ENCODE assay signal across 20 cellular contexts in the genomic region with DNA sequence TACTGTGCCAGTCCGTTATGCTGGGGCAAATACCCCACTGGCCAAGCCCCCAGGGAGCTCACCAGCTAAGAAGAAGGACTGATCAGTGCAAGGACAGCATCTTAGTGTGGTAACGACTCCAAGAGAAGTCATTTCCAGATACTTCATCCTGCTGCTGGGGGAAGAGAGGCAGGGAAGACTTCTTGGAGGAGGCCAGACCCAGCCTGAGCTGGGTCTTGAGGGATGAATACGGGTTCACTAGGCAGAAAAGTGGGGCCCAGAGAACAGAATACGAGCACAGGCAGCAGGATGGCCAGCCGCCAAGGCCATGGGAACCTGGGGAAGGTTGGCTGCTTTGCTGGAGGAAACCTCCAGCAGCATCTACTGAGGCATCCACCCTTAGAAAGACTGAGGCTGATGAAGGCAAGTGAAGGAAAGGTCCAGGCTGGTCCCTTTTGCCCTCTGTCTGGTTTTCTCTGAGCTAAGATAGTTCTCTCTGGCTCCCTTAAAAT.
DNase-seq lines count a peak whose midpoint lies in the region; ATAC-seq and TF ChIP-seq lines count a peak whose summit lies in the region.
"Had no signal": no experiment of that assay in that cellular context is flagged by ENCODE, and none has a peak within 500 bp of the region (broad histone marks: within the 10 kb centered on the region; RNA-seq: fewer than 3 reads in every experiment).

No MANE protein-coding gene starts in this region.

- H3K4me3 Mint-ChIP-seq in brain (peak overlapping the region in 4 of 5 experiments; percentile 66 to 80 (median 76)), nephron (peak overlapping the region; percentile 44 to 69 (median 60))
- H3K4me3 Mint-ChIP-seq: activated CD8-positive, alpha-beta memory T cell treated with anti-CD3 and anti-CD28 coated beads, Interleukin-2, amount 10 ng/mL, durations not matched to agents 7 days and 5 days; activated naive CD8-positive, alpha-beta T cell treated with anti-CD3 and anti-CD28 coated beads for 36 hours; dendritic cell treated with granulocyte-macrophage colony-stimulating factor and Interleukin-4, amounts not matched to agents 40 ng/mL and 50 ng/mL, for 4 days had no signal

- intact Hi-C loops in tibial artery (cut with DNase I; ENCODE audit: low total_unique reads), result no loop called here

- H3K27me3 Mint-ChIP-seq in brain, result no peaks in the 10 kb centered on the region
- peaks cover 9% of the 10 kb centered on the region for H3K27me3 Mint-ChIP-seq in nephron (ENCODE audit: low read depth)
- H3K27me3 Mint-ChIP-seq: activated CD8-positive, alpha-beta memory T cell treated with anti-CD3 and anti-CD28 coated beads, Interleukin-2, amount 10 ng/mL, durations not matched to agents 7 days and 5 days; activated naive CD8-positive, alpha-beta T cell treated with anti-CD3 and anti-CD28 coated beads for 36 hours; dendritic cell treated with granulocyte-macrophage colony-stimulating factor and Interleukin-4, amounts not matched to agents 40 ng/mL and 50 ng/mL, for 4 days had no signal

- H3K9ac ChIP-seq in SK-N-SH, result no peak overlapping the region
- no peak overlapping the region for H3K9ac ChIP-seq in mesendoderm (ENCODE audit: low read length)

- CTCF ChIA-PET in SK-N-SH (lab: Yijun Ruan, JAX), result interaction anchor here (1.1 to 1.3 kb wide), 4 partner anchors 36 to 260 kb away, joined by 3 to 5 read pairs (median 4); no protein-coding TSS in a partner anchor

- TF ChIP-seq EP300 in SK-N-SH (IDR thresholded peaks at IDR 0.05; ENCODE audit: borderline replicate concordance in 1 of 2, low read depth in 1 of 2, low read length in 1 of 2), result no peak

- H3K23ac ChIP-seq in mesendoderm (ENCODE audit: low read length), result no peak overlapping the region

- H4K5ac ChIP-seq in mesendoderm (ENCODE audit: low read length), result no peak overlapping the region

- no peak for DNase-seq in SK-N-SH
- peak in 1 of 2 donors; percentile 51 for DNase-seq in tibial artery
- no peak for DNase-seq in mesendoderm
- DNase-seq in SIG-M5 treated with dmso at 0.1 percent for 504 hours (lab: John Stamatoyannopoulos, UW; ENCODE audit: unreplicated experiment), result no peak
- DNase-seq in GM20000 (ENCODE audit: low spot score), result no peak
- DNase-seq: activated CD4-positive, alpha-beta T cell treated with anti-CD3 and anti-CD28 coated beads for 4 hours; activated CD8-positive, alpha-beta memory T cell treated with anti-CD3 and anti-CD28 coated beads, Interleukin-2, amount 10 ng/mL, durations not matched to agents 7 days and 5 days; activated naive CD8-positive, alpha-beta T cell treated with anti-CD3 and anti-CD28 coated beads for 36 hours; foreskin keratinocyte; GDM1; KBM-7; MV-4-11; stimulated activated naive CD8-positive, alpha-beta T cell treated with anti-CD3 and anti-CD28 coated beads, Interleukin-15, Interleukin-2, amounts not matched to agents 100 U/mL and 50 U/mL, for 24 hours; SW 1271 had no signal

- H2BK5ac ChIP-seq in mesendoderm (ENCODE audit: low read length), result no peak overlapping the region

- H3K27ac ChIP-seq in SK-N-SH (ENCODE audit: low read depth in 2 of 2, low read length in 1 of 2) (peak overlapping the region in 1 of 2 experiments; percentile 25; a peak in 1 of 4 replicates), tibial artery (peak overlapping the region; percentile 57 to 72), mesendoderm (ENCODE audit: low read depth, low read length) (no peak overlapping the region)
- H3K27ac ChIP-seq: foreskin keratinocyte had no signal

- H3K79me2 ChIP-seq in SK-N-SH (ENCODE audit: insufficient read depth), result peaks cover 11% of the 10 kb centered on the region; the same call in 1 of the 2 replicates
- H3K79me2 ChIP-seq in mesendoderm (ENCODE audit: control insufficient read depth, insufficient read depth, low read length), result peaks cover 4% of the 10 kb centered on the region

- H3K79me1 ChIP-seq in mesendoderm (ENCODE audit: low read length), result peaks cover 15% of the 10 kb centered on the region

- WGBS in SK-N-SH (ENCODE audit: low lambda C conversion rate), result 93% methylated on average over 5 of the region's 5 CpGs
- WGBS in mesendoderm (ENCODE audit: extremely low coverage, insufficient coverage, low lambda C conversion rate), result no CpG with 5 or more reads among the region's 5 CpGs

- H3K27me3 ChIP-seq in SK-N-SH (ENCODE audit: insufficient read depth) (no peaks in the 10 kb centered on the region), tibial artery (no peaks in the 10 kb centered on the region), mesendoderm (ENCODE audit: insufficient read depth, low read length, poor library complexity) (no peaks in the 10 kb centered on the region)
- H3K27me3 ChIP-seq: breast epithelium, foreskin keratinocyte had no signal

- POLR2A ChIA-PET in SK-N-SH (lab: Yijun Ruan, JAX), result interaction anchor here (0.8 kb wide), 1 partner anchor 17 kb away, joined by 3 read pairs; no protein-coding TSS in a partner anchor

- no peak overlapping the region for H3K18ac ChIP-seq in mesendoderm (ENCODE audit: low read length)

- H3F3A ChIP-seq in SK-N-SH (replicated peaks; ENCODE audit: insufficient read depth), result no peaks in the 10 kb centered on the region

- H3K4me3 ChIP-seq in SK-N-SH (ENCODE audit: low read depth in 2 of 2, low read length in 1 of 2) (no peak overlapping the region), tibial artery (peak overlapping the region in 1 of 2 donors; percentile 40), mesendoderm (ENCODE audit: low read length) (no peak overlapping the region)

- no peak overlapping the region for H4K8ac ChIP-seq in mesendoderm (ENCODE audit: low read depth, low read length)

- H3K27ac Mint-ChIP-seq in brain (peak overlapping the region; percentile 11 to 97 (median 90)), nephron (peak overlapping the region; percentile 72 to 89 (median 77))
- H3K27ac Mint-ChIP-seq: activated CD8-positive, alpha-beta memory T cell treated with anti-CD3 and anti-CD28 coated beads, Interleukin-2, amount 10 ng/mL, durations not matched to agents 7 days and 5 days; activated naive CD8-positive, alpha-beta T cell treated with anti-CD3 and anti-CD28 coated beads for 36 hours; dendritic cell treated with granulocyte-macrophage colony-stimulating factor and Interleukin-4, amounts not matched to agents 40 ng/mL and 50 ng/mL, for 4 days had no signal

- no peak overlapping the region for H2AK5ac ChIP-seq in mesendoderm (ENCODE audit: low read length)

- no peak overlapping the region for H2BK120ac ChIP-seq in mesendoderm (ENCODE audit: low read depth, low read length)

- no peaks in the 10 kb centered on the region for H3K9me2 ChIP-seq in SK-N-SH

- no peak for TF ChIP-seq CTCF in SK-N-SH (IDR thresholded peaks at IDR 0.05)
- TF ChIP-seq CTCF in brain (conservative IDR thresholded peaks at IDR 0.05), result no peak
- no peak for TF ChIP-seq CTCF in nephron (IDR thresholded peaks at IDR 0.05; ENCODE audit: unreplicated experiment in 3 of 3)
- no peak for TF ChIP-seq CTCF in tibial artery (IDR thresholded peaks at IDR 0.05)
- no peak for TF ChIP-seq CTCF in GM20000 (IDR thresholded peaks at IDR 0.05; ENCODE audit: extremely low read depth, missing control alignments)

- H3K9me3 ChIP-seq in SK-N-SH (no peaks in the 10 kb centered on the region), tibial artery (no peaks in the 10 kb centered on the region)
- H3K9me3 ChIP-seq: breast epithelium had no signal

- no peak overlapping the region for H3K4me2 ChIP-seq in SK-N-SH
- no peak overlapping the region for H3K4me2 ChIP-seq in mesendoderm (ENCODE audit: low read length)

- no peaks in the 10 kb centered on the region for H3K36me3 Mint-ChIP-seq in brain
- no peaks in the 10 kb centered on the region for H3K36me3 Mint-ChIP-seq in nephron (ENCODE audit: low read depth)
- H3K36me3 Mint-ChIP-seq: activated CD8-positive, alpha-beta memory T cell treated with anti-CD3 and anti-CD28 coated beads, Interleukin-2, amount 10 ng/mL, durations not matched to agents 7 days and 5 days; activated naive CD8-positive, alpha-beta T cell treated with anti-CD3 and anti-CD28 coated beads for 36 hours had no signal

- H3K36me3 ChIP-seq in SK-N-SH (replicated peaks in 1 of 2; ENCODE audit: control insufficient read depth in 1 of 2, insufficient read depth in 2 of 2, low read length in 1 of 2), result no peaks in the 10 kb centered on the region
- no peaks in the 10 kb centered on the region for H3K36me3 ChIP-seq in tibial artery
- no peaks in the 10 kb centered on the region for H3K36me3 ChIP-seq in mesendoderm (ENCODE audit: control insufficient read depth, insufficient read depth, low read length)
- H3K36me3 ChIP-seq: breast epithelium had no signal

- no peak overlapping the region for H2BK15ac ChIP-seq in mesendoderm (replicated peaks; ENCODE audit: low read depth)

- no peak overlapping the region for H3K56ac ChIP-seq in mesendoderm (ENCODE audit: low read length)

- no peak overlapping the region for H2AFZ ChIP-seq in SK-N-SH (ENCODE audit: low read depth)

- H3K9me3 Mint-ChIP-seq in brain, result peaks cover 0 to 2% (median 0%) of the 10 kb centered on the region in 5 experiments
- H3K9me3 Mint-ChIP-seq in nephron, result no peaks in the 10 kb centered on the region
- H3K9me3 Mint-ChIP-seq: activated naive CD8-positive, alpha-beta T cell treated with anti-CD3 and anti-CD28 coated beads for 36 hours; dendritic cell treated with granulocyte-macrophage colony-stimulating factor and Interleukin-4, amounts not matched to agents 40 ng/mL and 50 ng/mL, for 4 days had no signal

- no peak overlapping the region for H3K4ac ChIP-seq in mesendoderm (ENCODE audit: low read depth, low read length)

- H3K4me1 ChIP-seq in SK-N-SH (ENCODE audit: control insufficient read depth in 1 of 2, insufficient read depth in 2 of 2, low read depth in 1 of 2, low read length in 1 of 2) (peaks cover 0 to 30% of the 10 kb centered on the region in 2 experiments; a peak in 2 of 4 replicates), tibial artery (peaks cover 0 to 43% (median 34%) of the 10 kb centered on the region in 4 donors), mesendoderm (ENCODE audit: control insufficient read depth, low read depth, low read length) (peaks cover 10% of the 10 kb centered on the region)
- H3K4me1 ChIP-seq: breast epithelium, foreskin keratinocyte had no signal

- ATAC-seq in SK-N-SH treated with all-trans-retinoic acid at 6 μM for 48 hours, result peak; percentile 9; the same call in 1 of the 3 replicates
- ATAC-seq: activated CD8-positive, alpha-beta memory T cell treated with anti-CD3 and anti-CD28 coated beads, Interleukin-2, amount 10 ng/mL, durations not matched to agents 7 days and 5 days; foreskin keratinocyte; Panc1; stimulated activated naive CD8-positive, alpha-beta T cell treated with anti-CD3 and anti-CD28 coated beads, Interleukin-15, Interleukin-2, amounts not matched to agents 100 U/mL and 50 U/mL, for 24 hours had no signal

- H4K20me1 ChIP-seq in SK-N-SH (ENCODE audit: insufficient read depth), result peaks cover 27% of the 10 kb centered on the region; the same call in 1 of the 2 replicates

- H3K4me1 Mint-ChIP-seq in brain (peaks cover 68% of the 10 kb centered on the region), nephron (peaks cover 45% of the 10 kb centered on the region)
- H3K4me1 Mint-ChIP-seq: activated CD8-positive, alpha-beta memory T cell treated with anti-CD3 and anti-CD28 coated beads, Interleukin-2, amount 10 ng/mL, durations not matched to agents 7 days and 5 days; activated naive CD8-positive, alpha-beta T cell treated with anti-CD3 and anti-CD28 coated beads for 36 hours had no signal

- TF ChIP-seq RAD21 in SK-N-SH (IDR thresholded peaks at IDR 0.05; ENCODE audit: low read length), result no peak

TF ChIP-seq in SK-N-SH, 30 proteins besides CTCF, POLR2A, EP300 and RAD21 (continues in another document):
- no peak for TF ChIP-seq YY1 (IDR thresholded peaks at IDR 0.05; ENCODE audit: low read depth)
